ENCODE assay signal across 30 cellular contexts in the genomic region with DNA sequence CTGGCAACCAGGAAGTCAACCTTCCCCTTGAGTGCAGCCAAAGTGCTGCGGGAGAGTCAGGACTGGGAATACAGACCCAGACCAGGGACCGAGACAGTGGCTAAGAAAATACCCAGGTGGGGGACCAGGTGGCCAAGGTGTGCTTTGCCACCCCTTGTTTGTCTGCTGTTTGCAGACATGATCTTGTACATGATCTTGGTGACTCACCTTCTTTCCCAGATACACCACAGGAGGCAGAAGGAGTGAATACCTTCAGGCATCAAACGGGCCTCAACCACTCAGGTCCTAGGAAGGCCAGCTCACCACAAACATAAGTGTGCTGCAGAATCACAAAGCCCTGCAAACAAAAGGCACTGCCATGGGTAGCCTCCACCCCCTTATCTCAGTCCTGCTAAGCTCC.
"Had no signal": no experiment of that assay in that cellular context is flagged by ENCODE, and none has a peak within 500 bp of the region (broad histone marks: within the 10 kb centered on the region; RNA-seq: fewer than 3 reads in every experiment).

No MANE protein-coding gene starts in this region.

- H3K36me3 ChIP-seq: gastroesophageal sphincter, heart right ventricle, neutrophil, stomach, tibial artery had no signal

- DNase-seq: cerebellar nuclear complex; cortex of kidney; effector memory CD8-positive, alpha-beta T cell; foreskin fibroblast; heart right ventricle; hippocampal formation; kidney glomerular epithelial cell; mesenchymal stem cell; mucosa of descending colon; naive B cell; stimulated activated CD4-positive, alpha-beta T cell treated with anti-CD3 and anti-CD28 coated beads, Interleukin-12 subunit alpha, Interleukin-12 subunit beta, amount 100 ng/mL, for 4 hours; stimulated activated CD4-positive, alpha-beta T cell treated with anti-CD3 and anti-CD28 coated beads, Interleukin-1b, Interleukin-23, amount 100 ng/mL, for 48 hours; stimulated activated CD4-positive, alpha-beta T cell treated with anti-CD3 and anti-CD28 coated beads, Interleukin-4, amount 100 ng/mL, for 1 hour; stimulated activated naive CD4-positive, alpha-beta T cell treated with Interleukin-2 at 50 U/mL for 16 hours; stomach; tibial artery had no signal

- H3K27ac ChIP-seq: gastroesophageal sphincter, heart right ventricle, neutrophil, parathyroid adenoma, stomach, tibial artery had no signal

- H2AFZ ChIP-seq: parathyroid adenoma had no signal

- H3K79me2 ChIP-seq: parathyroid adenoma had no signal

- H3K4me1 Mint-ChIP-seq: mesothelial cell of epicardium; naive B cell; neural crest cell; stimulated activated effector memory CD8-positive, alpha-beta T cell treated with anti-CD3 and anti-CD28 coated beads, Interleukin-12 subunit alpha, Interleukin-12 subunit beta, amount 100 ng/mL, for 72 hours had no signal

- ATAC-seq: effector memory CD8-positive, alpha-beta T cell; gastroesophageal sphincter; heart right ventricle; mucosa of descending colon; natural killer cell treated with Interleukin-12 subunit alpha and Interleukin-12 subunit beta and Interleukin-15 and Interleukin-18, amount 100 ng/mL, for 72 hours; sciatic nerve; stimulated activated effector memory CD8-positive, alpha-beta T cell treated with anti-CD3 and anti-CD28 coated beads, Interleukin-12 subunit alpha, Interleukin-12 subunit beta, amount 100 ng/mL, for 72 hours had no signal

- H3K27ac Mint-ChIP-seq: effector memory CD8-positive, alpha-beta T cell; mesothelial cell of epicardium; natural killer cell treated with Interleukin-12 subunit alpha and Interleukin-12 subunit beta and Interleukin-15 and Interleukin-18, amount 100 ng/mL, for 72 hours; progenitor cell of endocrine pancreas; stimulated activated effector memory CD8-positive, alpha-beta T cell treated with anti-CD3 and anti-CD28 coated beads, Interleukin-12 subunit alpha, Interleukin-12 subunit beta, amount 100 ng/mL, for 72 hours; type B pancreatic cell had no signal

- H3K9me3 ChIP-seq: gastroesophageal sphincter, heart right ventricle, mucosa of descending colon, neutrophil had no signal

- H3K4me3 ChIP-seq: gastroesophageal sphincter, heart right ventricle, lung, mucosa of descending colon, smooth muscle cell, stomach, tibial artery had no signal

- H3K4me2 ChIP-seq: smooth muscle cell had no signal

- H3K9ac ChIP-seq: parathyroid adenoma had no signal

- FAIRE-seq: endometrium, islet of Langerhans had no signal

- H3K27me3 ChIP-seq: gastroesophageal sphincter, heart right ventricle, neutrophil, tibial artery had no signal

- H3K9me3 Mint-ChIP-seq: effector memory CD8-positive, alpha-beta T cell; natural killer cell treated with Interleukin-12 subunit alpha and Interleukin-12 subunit beta and Interleukin-15 and Interleukin-18, amount 100 ng/mL, for 72 hours; stimulated activated effector memory CD8-positive, alpha-beta T cell treated with anti-CD3 and anti-CD28 coated beads, Interleukin-12 subunit alpha, Interleukin-12 subunit beta, amount 100 ng/mL, for 72 hours had no signal

- H3K36me3 Mint-ChIP-seq: mesothelial cell of epicardium; naive B cell; natural killer cell treated with Interleukin-12 subunit alpha and Interleukin-12 subunit beta and Interleukin-15 and Interleukin-18, amount 100 ng/mL, for 72 hours; stimulated activated effector memory CD8-positive, alpha-beta T cell treated with anti-CD3 and anti-CD28 coated beads, Interleukin-12 subunit alpha, Interleukin-12 subunit beta, amount 100 ng/mL, for 72 hours; type B pancreatic cell had no signal

- H3K4me1 ChIP-seq: gastroesophageal sphincter, heart right ventricle, parathyroid adenoma, stomach, tibial artery had no signal

- H3K27me3 Mint-ChIP-seq: effector memory CD8-positive, alpha-beta T cell; progenitor cell of endocrine pancreas had no signal

- H3K4me3 Mint-ChIP-seq: effector memory CD8-positive, alpha-beta T cell; mesothelial cell of epicardium; naive B cell; natural killer cell treated with Interleukin-12 subunit alpha and Interleukin-12 subunit beta and Interleukin-15 and Interleukin-18, amount 100 ng/mL, for 72 hours; neural crest cell; stimulated activated effector memory CD8-positive, alpha-beta T cell treated with anti-CD3 and anti-CD28 coated beads, Interleukin-12 subunit alpha, Interleukin-12 subunit beta, amount 100 ng/mL, for 72 hours; type B pancreatic cell had no signal
